In the genomic region with DNA sequence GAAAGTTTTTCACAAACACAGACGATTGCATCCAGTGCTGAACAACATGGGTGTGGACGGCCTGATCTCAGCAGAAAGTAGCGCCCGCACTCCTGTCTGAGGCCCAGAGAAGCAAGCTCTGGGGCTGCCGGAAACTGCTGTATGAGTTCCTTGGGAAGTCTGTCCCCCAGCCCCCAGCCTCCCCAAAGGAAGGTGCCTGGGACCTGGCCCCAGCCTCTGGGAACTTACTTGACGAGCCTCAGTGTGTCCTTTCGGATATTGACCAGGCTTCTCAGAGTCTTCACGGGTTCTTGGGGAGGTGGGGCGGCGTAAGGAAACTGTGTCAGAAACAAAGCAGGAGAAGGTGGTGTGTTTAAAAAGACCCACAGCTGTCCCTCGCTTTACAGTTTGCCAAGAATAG, we compare ENCODE assay signal across 21 cellular contexts. TPM values are rescaled to one million over a fixed set of nuclear protein-coding genes. Genes with fewer than 3 reads are reported as not detected.
"Had no signal": no experiment of that assay in that cellular context is flagged by ENCODE, and none has a peak within 500 bp of the region (broad histone marks: within the 10 kb centered on the region; RNA-seq: fewer than 3 reads in every experiment).

No MANE protein-coding gene starts in this region.

- H3K9me3 ChIP-seq: colonic mucosa, esophagus squamous epithelium, gastroesophageal sphincter, suprapubic skin, tibial artery, upper lobe of left lung, uterus had no signal

- H3K4me1 ChIP-seq: colonic mucosa, esophagus squamous epithelium, gastroesophageal sphincter, suprapubic skin, tibial artery, upper lobe of left lung, uterus had no signal

- H3K27ac ChIP-seq: colonic mucosa, esophagus squamous epithelium, gastroesophageal sphincter, suprapubic skin, tibial artery, upper lobe of left lung, uterus had no signal

- ATAC-seq: gastroesophageal sphincter; right cardiac atrium; stimulated activated effector memory CD8-positive, alpha-beta T cell treated with anti-CD3 and anti-CD28 coated beads, Interleukin-12 subunit alpha, Interleukin-12 subunit beta, amount 100 ng/mL, for 72 hours; stimulated activated naive CD8-positive, alpha-beta T cell treated with anti-CD3 and anti-CD28 coated beads, Interleukin-15, Interleukin-2, amounts not matched to agents 100 U/mL and 50 U/mL, for 24 hours had no signal

- H3K4me1 Mint-ChIP-seq: naive B cell; stimulated activated effector memory CD8-positive, alpha-beta T cell treated with anti-CD3 and anti-CD28 coated beads, Interleukin-12 subunit alpha, Interleukin-12 subunit beta, amount 100 ng/mL, for 72 hours had no signal

- H3K27ac Mint-ChIP-seq: naive B cell; stimulated activated effector memory CD8-positive, alpha-beta T cell treated with anti-CD3 and anti-CD28 coated beads, Interleukin-12 subunit alpha, Interleukin-12 subunit beta, amount 100 ng/mL, for 72 hours had no signal

- H3K27me3 Mint-ChIP-seq: naive B cell had no signal

- H3K4me3 ChIP-seq: colonic mucosa, esophagus squamous epithelium, gastroesophageal sphincter, smooth muscle cell, suprapubic skin, tibial artery, upper lobe of left lung, uterus had no signal

- H3K9me3 Mint-ChIP-seq: naive B cell; stimulated activated effector memory CD8-positive, alpha-beta T cell treated with anti-CD3 and anti-CD28 coated beads, Interleukin-12 subunit alpha, Interleukin-12 subunit beta, amount 100 ng/mL, for 72 hours had no signal

- DNase-seq: colonic mucosa; dermis blood vessel endothelial cell; esophagus squamous epithelium; foreskin fibroblast; glutamatergic neuron; kidney; left colon; mesendoderm; naive B cell; right cardiac atrium; stimulated activated CD4-positive, alpha-beta T cell treated with anti-CD3 and anti-CD28 coated beads, Interleukin-2, amount 100 ng/mL, for 48 hours; stimulated activated naive CD8-positive, alpha-beta T cell treated with anti-CD3 and anti-CD28 coated beads, Interleukin-15, Interleukin-2, amounts not matched to agents 100 U/mL and 50 U/mL, for 24 hours; tibial artery; upper lobe of left lung; uterus had no signal

- H3K27me3 ChIP-seq: colonic mucosa, esophagus squamous epithelium, gastroesophageal sphincter, suprapubic skin, upper lobe of left lung, uterus had no signal

- H3K36me3 Mint-ChIP-seq: naive B cell had no signal

- H3K36me3 ChIP-seq: colonic mucosa, esophagus squamous epithelium, gastroesophageal sphincter, suprapubic skin, tibial artery, upper lobe of left lung, uterus had no signal

- H3K4me2 ChIP-seq: smooth muscle cell had no signal

- H3K4me3 Mint-ChIP-seq: stimulated activated effector memory CD8-positive, alpha-beta T cell treated with anti-CD3 and anti-CD28 coated beads, Interleukin-12 subunit alpha, Interleukin-12 subunit beta, amount 100 ng/mL, for 72 hours had no signal

RNA-seq across cellular contexts. Expression of a gene that starts 32.4 kb away (rescaled TPM):
- total RNA-seq: dermis blood vessel endothelial cell, gastroesophageal sphincter, lung microvascular endothelial cell, right cardiac atrium, smooth muscle cell had no signal
- polyA plus RNA-seq: liver, right cardiac atrium, smooth muscle cell had no signal
